In the genomic region with DNA sequence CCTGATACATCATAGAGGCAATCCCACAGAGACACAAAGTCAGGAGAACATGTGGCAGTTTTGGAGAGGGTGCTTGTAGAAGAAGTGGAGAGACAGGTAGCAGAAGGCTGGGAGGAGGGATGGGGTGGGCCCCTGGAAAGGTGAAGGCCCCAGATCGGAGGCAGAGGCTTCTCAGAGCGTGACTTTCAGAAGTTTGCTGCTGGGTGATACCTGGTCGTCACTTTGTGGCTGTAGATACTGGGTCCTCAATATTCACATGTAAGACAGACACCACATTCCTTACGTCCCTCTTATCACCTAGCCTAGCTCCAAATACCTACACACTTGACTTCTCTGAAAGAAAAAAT, we compare ENCODE assay signal across 7 cellular contexts.
DNase-seq lines count a peak whose midpoint lies in the region; ATAC-seq, FAIRE-seq and TF ChIP-seq lines count a peak whose summit lies in the region.
"Not testable (repeated sequence)": the region's sequence is repeated elsewhere in the genome, so short reads cannot be mapped to it uniquely, and the experiment has no call there.

No MANE protein-coding gene starts in this region.

- not testable (repeated sequence) for H3K9me3 Mint-ChIP-seq in CD8-positive, alpha-beta T cell; activated CD8-positive, alpha-beta T cell treated with anti-CD3 and anti-CD28 coated beads, Interleukin-2, amount 10 ng/mL, durations not matched to agents 7 days and 5 days (ENCODE audit: insufficient read depth); activated naive CD8-positive, alpha-beta T cell treated with anti-CD3 and anti-CD28 coated beads, Interleukin-2, amount 10 ng/mL, durations not matched to agents 7 days and 5 days; stimulated activated naive CD8-positive, alpha-beta T cell treated with anti-CD3 and anti-CD28 coated beads, Interleukin-15, amount 100 ng/mL, for 72 hours

- not testable (repeated sequence) for H4K20me1 ChIP-seq in Loucy (ENCODE audit: insufficient read depth, low read length, poor library complexity, severe bottlenecking)

- not testable (repeated sequence) for ATAC-seq in CD8-positive, alpha-beta T cell; activated CD8-positive, alpha-beta T cell treated with anti-CD3 and anti-CD28 coated beads, Interleukin-2, amount 10 ng/mL, durations not matched to agents 7 days and 5 days
- peak; percentile 34 for ATAC-seq in GM18909 (IDR thresholded peaks at IDR 0.05; ENCODE audit: poor library complexity, unreplicated experiment)
- ATAC-seq in activated naive CD8-positive, alpha-beta T cell treated with anti-CD3 and anti-CD28 coated beads, Interleukin-2, amount 10 ng/mL, durations not matched to agents 7 days and 5 days (ENCODE audit: low read depth), result peak; percentile 48
- ATAC-seq in stimulated activated naive CD8-positive, alpha-beta T cell treated with anti-CD3 and anti-CD28 coated beads, Interleukin-15, amount 100 ng/mL, for 72 hours, result peak; percentile 47

- not testable (repeated sequence) for H3F3A ChIP-seq in Loucy (ENCODE audit: low read depth)

- intact Hi-C loops in CD8-positive, alpha-beta T cell (cut with DNase I, micrococcal nuclease), result not testable (repeated sequence)

- not testable (repeated sequence) for H3K79me2 ChIP-seq in Loucy (ENCODE audit: insufficient read depth, low read length)

- TF ChIP-seq CTCF in CD8-positive, alpha-beta T cell (IDR thresholded peaks at IDR 0.05); Loucy (conservative IDR thresholded peaks at IDR 0.05; ENCODE audit: low read length): not testable (repeated sequence)

- H3K4me1 Mint-ChIP-seq in CD8-positive, alpha-beta T cell (ENCODE audit: low read depth), result peaks cover 14% of the 10 kb centered on the region
- peaks cover 24% of the 10 kb centered on the region for H3K4me1 Mint-ChIP-seq in activated CD8-positive, alpha-beta T cell treated with anti-CD3 and anti-CD28 coated beads, Interleukin-2, amount 10 ng/mL, durations not matched to agents 7 days and 5 days (ENCODE audit: low read depth)
- not testable (repeated sequence) for H3K4me1 Mint-ChIP-seq in activated naive CD8-positive, alpha-beta T cell treated with anti-CD3 and anti-CD28 coated beads, Interleukin-2, amount 10 ng/mL, durations not matched to agents 7 days and 5 days
- H3K4me1 Mint-ChIP-seq in stimulated activated naive CD8-positive, alpha-beta T cell treated with anti-CD3 and anti-CD28 coated beads, Interleukin-15, amount 100 ng/mL, for 72 hours, result peaks cover 13% of the 10 kb centered on the region

- H2AFZ ChIP-seq in Loucy (ENCODE audit: low read length), result not testable (repeated sequence)

- not testable (repeated sequence) for H3K27ac Mint-ChIP-seq in CD8-positive, alpha-beta T cell; activated naive CD8-positive, alpha-beta T cell treated with anti-CD3 and anti-CD28 coated beads, Interleukin-2, amount 10 ng/mL, durations not matched to agents 7 days and 5 days; stimulated activated naive CD8-positive, alpha-beta T cell treated with anti-CD3 and anti-CD28 coated beads, Interleukin-15, amount 100 ng/mL, for 72 hours
- peak overlapping the region; percentile 92 for H3K27ac Mint-ChIP-seq in activated CD8-positive, alpha-beta T cell treated with anti-CD3 and anti-CD28 coated beads, Interleukin-2, amount 10 ng/mL, durations not matched to agents 7 days and 5 days

- not testable (repeated sequence) for DNase-seq in CD8-positive, alpha-beta T cell; activated CD8-positive, alpha-beta T cell treated with anti-CD3 and anti-CD28 coated beads, Interleukin-2, amount 10 ng/mL, durations not matched to agents 7 days and 5 days; activated naive CD8-positive, alpha-beta T cell treated with anti-CD3 and anti-CD28 coated beads, Interleukin-2, amount 10 ng/mL, durations not matched to agents 7 days and 5 days; stimulated activated naive CD8-positive, alpha-beta T cell treated with anti-CD3 and anti-CD28 coated beads, Interleukin-15, amount 100 ng/mL, for 72 hours

- H3K4me3 Mint-ChIP-seq in CD8-positive, alpha-beta T cell, result peak overlapping the region; percentile 56
- not testable (repeated sequence) for H3K4me3 Mint-ChIP-seq in activated CD8-positive, alpha-beta T cell treated with anti-CD3 and anti-CD28 coated beads, Interleukin-2, amount 10 ng/mL, durations not matched to agents 7 days and 5 days; activated naive CD8-positive, alpha-beta T cell treated with anti-CD3 and anti-CD28 coated beads, Interleukin-2, amount 10 ng/mL, durations not matched to agents 7 days and 5 days; stimulated activated naive CD8-positive, alpha-beta T cell treated with anti-CD3 and anti-CD28 coated beads, Interleukin-15, amount 100 ng/mL, for 72 hours

- H3K4me3 ChIP-seq in CD8-positive, alpha-beta T cell (ENCODE audit: low read depth, low read length); Loucy (ENCODE audit: low read length, poor library complexity, severe bottlenecking): not testable (repeated sequence)

- H3K27me3 ChIP-seq in CD8-positive, alpha-beta T cell (ENCODE audit: insufficient read depth, low read length); Loucy (ENCODE audit: insufficient read depth, low read length, poor library complexity, severe bottlenecking): not testable (repeated sequence)

- H3K36me3 ChIP-seq in CD8-positive, alpha-beta T cell (ENCODE audit: insufficient read depth, low read length); Loucy (ENCODE audit: insufficient read depth, low read length): not testable (repeated sequence)

- H3K4me1 ChIP-seq in CD8-positive, alpha-beta T cell (ENCODE audit: insufficient read depth, low read length), result not testable (repeated sequence)
- H3K4me1 ChIP-seq in Loucy (ENCODE audit: insufficient read depth, low read length, poor library complexity, severe bottlenecking), result peaks cover 13% of the 10 kb centered on the region

- not testable (repeated sequence) for H3K9ac ChIP-seq in Loucy (ENCODE audit: low read depth, low read length, poor library complexity, severe bottlenecking)

- FAIRE-seq in islet of Langerhans (lab: Jason Lieb, UNC), result peak; percentile 79

- H3K9me3 ChIP-seq in CD8-positive, alpha-beta T cell (ENCODE audit: low read length); Loucy (ENCODE audit: insufficient read depth, low read depth, low read length): not testable (repeated sequence)

- CTCF ChIA-PET in CD8-positive, alpha-beta T cell (lab: Charles Lee); activated CD8-positive, alpha-beta T cell treated with anti-CD3 and anti-CD28 coated beads, Interleukin-2, amount 10 ng/mL, durations not matched to agents 7 days and 5 days (lab: Charles Lee): not testable (repeated sequence)

- peak overlapping the region; percentile 54 for H3K4me2 ChIP-seq in Loucy (ENCODE audit: low read depth, low read length, poor library complexity, severe bottlenecking)

- H3K27me3 Mint-ChIP-seq in CD8-positive, alpha-beta T cell (ENCODE audit: low read depth); activated CD8-positive, alpha-beta T cell treated with anti-CD3 and anti-CD28 coated beads, Interleukin-2, amount 10 ng/mL, durations not matched to agents 7 days and 5 days (ENCODE audit: low read depth); activated naive CD8-positive, alpha-beta T cell treated with anti-CD3 and anti-CD28 coated beads, Interleukin-2, amount 10 ng/mL, durations not matched to agents 7 days and 5 days; stimulated activated naive CD8-positive, alpha-beta T cell treated with anti-CD3 and anti-CD28 coated beads, Interleukin-15, amount 100 ng/mL, for 72 hours: not testable (repeated sequence)

- not testable (repeated sequence) for H3K9me2 ChIP-seq in Loucy (replicated peaks; ENCODE audit: low read depth, low read length)

- not testable (repeated sequence) for H3K27ac ChIP-seq in CD8-positive, alpha-beta T cell (ENCODE audit: low read depth, low read length)

- not testable (repeated sequence) for H3K36me3 Mint-ChIP-seq in CD8-positive, alpha-beta T cell; activated CD8-positive, alpha-beta T cell treated with anti-CD3 and anti-CD28 coated beads, Interleukin-2, amount 10 ng/mL, durations not matched to agents 7 days and 5 days (ENCODE audit: low read depth); activated naive CD8-positive, alpha-beta T cell treated with anti-CD3 and anti-CD28 coated beads, Interleukin-2, amount 10 ng/mL, durations not matched to agents 7 days and 5 days

- POLR2A ChIA-PET in CD8-positive, alpha-beta T cell (lab: Charles Lee); activated CD8-positive, alpha-beta T cell treated with anti-CD3 and anti-CD28 coated beads, Interleukin-2, amount 10 ng/mL, durations not matched to agents 7 days and 5 days (lab: Charles Lee); activated naive CD8-positive, alpha-beta T cell treated with anti-CD3 and anti-CD28 coated beads, Interleukin-2, amount 10 ng/mL, durations not matched to agents 7 days and 5 days (lab: Charles Lee): not testable (repeated sequence)
